28 cellular contexts compared by ENCODE assay signal in the genomic region with DNA sequence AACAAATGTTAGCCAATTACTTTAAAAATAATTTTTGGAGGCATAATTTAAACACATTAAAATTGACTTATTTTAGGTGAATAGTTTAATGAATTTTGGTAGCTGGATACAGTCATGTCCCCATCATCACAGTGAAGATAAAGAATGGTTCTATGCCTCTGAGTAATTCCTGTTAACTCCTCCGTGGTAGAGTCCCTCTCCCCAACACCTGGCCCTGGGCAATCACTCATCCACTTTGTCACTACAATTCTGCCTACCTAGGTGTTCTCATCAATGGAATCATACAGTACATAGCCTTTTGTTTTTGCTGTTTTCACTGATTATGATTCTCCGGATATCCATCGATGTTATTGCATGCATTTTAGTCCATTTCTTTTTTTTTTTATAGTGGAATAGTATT.
"Had no signal": no experiment of that assay in that cellular context is flagged by ENCODE, and none has a peak within 500 bp of the region (broad histone marks: within the 10 kb centered on the region; RNA-seq: fewer than 3 reads in every experiment).

No MANE protein-coding gene starts in this region.

- H3K9me3 Mint-ChIP-seq: stimulated activated effector memory CD8-positive, alpha-beta T cell treated with anti-CD3 and anti-CD28 coated beads, Interleukin-12 subunit alpha, Interleukin-12 subunit beta, amount 100 ng/mL, for 72 hours; stimulated activated memory B cell treated with anti-CD40 and anti-IgM and Interleukin-4, amounts not matched to agents 10 μg/mL and 1 μg/mL and 100 μg/mL, for 72 hours; stimulated activated naive CD8-positive, alpha-beta T cell treated with anti-CD3 and anti-CD28 coated beads, Interleukin-15, Interleukin-2, amounts not matched to agents 100 ng/mL and 50 ng/mL, for 24 hours had no signal

- H3K36me3 Mint-ChIP-seq: stimulated activated effector memory CD8-positive, alpha-beta T cell treated with anti-CD3 and anti-CD28 coated beads, Interleukin-12 subunit alpha, Interleukin-12 subunit beta, amount 100 ng/mL, for 72 hours; stimulated activated memory B cell treated with anti-CD40 and anti-IgM and Interleukin-4, amounts not matched to agents 10 μg/mL and 1 μg/mL and 100 μg/mL, for 72 hours; stimulated activated naive B cell treated with anti-CD40 and anti-IgM and Interleukin-4, amounts not matched to agents 10 μg/mL and 1 μg/mL and 100 μg/mL, for 72 hours; type B pancreatic cell had no signal

- H3K4me1 Mint-ChIP-seq: stimulated activated effector memory CD8-positive, alpha-beta T cell treated with anti-CD3 and anti-CD28 coated beads, Interleukin-12 subunit alpha, Interleukin-12 subunit beta, amount 100 ng/mL, for 72 hours; stimulated activated memory B cell treated with anti-CD40 and anti-IgM and Interleukin-4, amounts not matched to agents 10 μg/mL and 1 μg/mL and 100 μg/mL, for 72 hours; stimulated activated naive CD8-positive, alpha-beta T cell treated with anti-CD3 and anti-CD28 coated beads, Interleukin-15, amount 100 ng/mL, for 72 hours had no signal

- H3K36me3 ChIP-seq: stomach, suprapubic skin, thoracic aorta, thyroid gland, tibial artery, tibial nerve, transverse colon, upper lobe of left lung, upper lobe of right lung, uterus, vagina had no signal

- H3K27me3 ChIP-seq: testis, thyroid gland, transverse colon, upper lobe of left lung, upper lobe of right lung, uterus, vagina had no signal

- H3K4me3 ChIP-seq: stomach, suprapubic skin, testis, thoracic aorta, thyroid gland, tibial artery, tibial nerve, transverse colon, upper lobe of left lung, upper lobe of right lung, uterus, vagina had no signal

- DNase-seq: stimulated activated CD4-positive, alpha-beta T cell treated with anti-CD3 and anti-CD28 coated beads, Interleukin-2, amount 100 ng/mL, for 48 hours; stimulated activated CD4-positive, alpha-beta T cell treated with anti-CD3 and anti-CD28 coated beads, Interleukin-4, amount 100 ng/mL, for 1 hour; stimulated activated CD4-positive, alpha-beta T cell treated with anti-CD3 and anti-CD28 coated beads, Interleukin-4, amount 100 ng/mL, for 24 hours; stimulated activated CD4-positive, alpha-beta T cell treated with anti-CD3 and anti-CD28 coated beads, Interleukin-4, amount 100 ng/mL, for 4 hours; stimulated activated CD8-positive, alpha-beta memory T cell treated with anti-CD3 and anti-CD28 coated beads, Interleukin-4, amount 100 ng/mL, for 48 hours; stimulated activated naive B cell treated with anti-CD40 and anti-IgM and Interleukin-4, amounts not matched to agents 10 μg/mL and 1 μg/mL and 100 μg/mL, for 72 hours; stimulated activated naive CD4-positive, alpha-beta T cell; stimulated activated naive CD4-positive, alpha-beta T cell treated with Interleukin-2 at 50 U/mL for 16 hours; stimulated activated naive CD8-positive, alpha-beta T cell treated with anti-CD3 and anti-CD28 coated beads, Interleukin-15, amount 100 ng/mL, for 72 hours; stimulated activated naive CD8-positive, alpha-beta T cell treated with anti-CD3 and anti-CD28 coated beads, Interleukin-15, Interleukin-2, amounts not matched to agents 100 U/mL and 50 U/mL, for 24 hours; stomach; substantia nigra; testis; thyroid gland; tibial artery; transverse colon; trophoblast cell; upper lobe of left lung; upper lobe of right lung; uterus had no signal

- H3K4me1 ChIP-seq: stomach, suprapubic skin, testis, thyroid gland, tibial artery, tibial nerve, transverse colon, upper lobe of left lung, upper lobe of right lung, uterus, vagina had no signal

- H3K27ac ChIP-seq: stomach, suprapubic skin, testis, thoracic aorta, thyroid gland, tibial artery, tibial nerve, transverse colon, upper lobe of left lung, upper lobe of right lung, uterus, vagina had no signal

- H3K4me3 Mint-ChIP-seq: stimulated activated effector memory CD8-positive, alpha-beta T cell treated with anti-CD3 and anti-CD28 coated beads, Interleukin-12 subunit alpha, Interleukin-12 subunit beta, amount 100 ng/mL, for 72 hours; stimulated activated memory B cell treated with anti-CD40 and anti-IgM and Interleukin-4, amounts not matched to agents 10 μg/mL and 1 μg/mL and 100 μg/mL, for 72 hours; stimulated activated naive B cell treated with anti-CD40 and anti-IgM and Interleukin-4, amounts not matched to agents 10 μg/mL and 1 μg/mL and 100 μg/mL, for 72 hours; stimulated activated naive CD8-positive, alpha-beta T cell treated with anti-CD3 and anti-CD28 coated beads, Interleukin-15, amount 100 ng/mL, for 72 hours; stimulated activated naive CD8-positive, alpha-beta T cell treated with anti-CD3 and anti-CD28 coated beads, Interleukin-15, Interleukin-2, amounts not matched to agents 100 ng/mL and 50 ng/mL, for 24 hours; type B pancreatic cell had no signal

- ATAC-seq: stimulated activated effector memory CD8-positive, alpha-beta T cell treated with anti-CD3 and anti-CD28 coated beads, Interleukin-12 subunit alpha, Interleukin-12 subunit beta, amount 100 ng/mL, for 72 hours; stimulated activated memory B cell treated with anti-CD40 and anti-IgM and Interleukin-4, amounts not matched to agents 10 μg/mL and 1 μg/mL and 100 μg/mL, for 72 hours; stimulated activated naive B cell treated with anti-CD40 and anti-IgM and Interleukin-4, amounts not matched to agents 10 μg/mL and 1 μg/mL and 100 μg/mL, for 72 hours; stimulated activated naive CD8-positive, alpha-beta T cell treated with anti-CD3 and anti-CD28 coated beads, Interleukin-15, amount 100 ng/mL, for 72 hours; stimulated activated naive CD8-positive, alpha-beta T cell treated with anti-CD3 and anti-CD28 coated beads, Interleukin-15, Interleukin-2, amounts not matched to agents 100 U/mL and 50 U/mL, for 24 hours; upper lobe of right lung had no signal

- H3K27ac Mint-ChIP-seq: stimulated activated effector memory CD8-positive, alpha-beta T cell treated with anti-CD3 and anti-CD28 coated beads, Interleukin-12 subunit alpha, Interleukin-12 subunit beta, amount 100 ng/mL, for 72 hours; stimulated activated memory B cell treated with anti-CD40 and anti-IgM and Interleukin-4, amounts not matched to agents 10 μg/mL and 1 μg/mL and 100 μg/mL, for 72 hours; stimulated activated naive B cell treated with anti-CD40 and anti-IgM and Interleukin-4, amounts not matched to agents 10 μg/mL and 1 μg/mL and 100 μg/mL, for 72 hours; stimulated activated naive CD8-positive, alpha-beta T cell treated with anti-CD3 and anti-CD28 coated beads, Interleukin-15, amount 100 ng/mL, for 72 hours; stimulated activated naive CD8-positive, alpha-beta T cell treated with anti-CD3 and anti-CD28 coated beads, Interleukin-15, Interleukin-2, amounts not matched to agents 100 ng/mL and 50 ng/mL, for 24 hours; type B pancreatic cell had no signal
